In the genomic region with DNA sequence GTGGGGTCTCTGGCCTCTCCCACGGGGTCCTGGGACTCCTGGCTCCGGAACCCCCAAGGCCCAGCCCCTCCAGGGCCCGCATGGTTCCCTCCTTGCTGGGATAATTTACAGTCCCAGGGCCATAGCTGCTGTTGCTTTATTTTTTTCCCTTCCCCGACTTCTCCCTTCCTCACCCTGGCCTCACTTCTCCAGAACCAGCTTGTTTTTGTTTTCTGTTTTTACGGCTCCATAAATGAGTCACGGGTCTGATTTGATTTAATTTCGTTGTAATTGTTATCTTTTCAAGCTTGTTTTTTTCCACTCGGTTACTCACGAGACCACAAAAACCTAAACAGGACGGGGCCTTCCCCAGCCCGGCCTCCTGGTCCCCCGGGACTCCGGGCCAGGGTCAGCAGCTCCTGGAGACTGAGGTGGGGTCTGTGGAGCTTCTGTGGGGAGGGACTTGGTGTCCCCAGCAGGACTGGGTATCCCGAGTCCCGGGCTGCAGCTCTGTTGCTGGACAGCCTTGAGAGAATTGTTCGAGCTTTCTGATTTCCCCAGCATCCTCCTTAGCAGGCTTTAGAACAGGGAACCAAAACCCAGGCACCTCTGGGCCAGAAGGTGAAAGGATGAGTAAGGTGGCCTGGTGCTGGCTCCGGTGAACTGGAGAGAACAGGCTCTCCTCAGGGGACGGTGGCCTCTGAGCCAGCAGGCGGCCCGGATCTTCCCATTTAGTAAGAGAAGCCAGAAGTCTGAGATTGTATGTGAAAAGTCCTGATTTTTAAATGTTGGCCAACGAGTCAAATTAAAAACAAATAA, we compare ENCODE assay signal across 8 cellular contexts.
DNase-seq lines count a peak whose midpoint lies in the region; ATAC-seq and TF ChIP-seq lines count a peak whose summit lies in the region.

No MANE protein-coding gene starts in this region.

- POLR2A ChIA-PET in CD4-positive, alpha-beta memory T cell (lab: Charles Lee; ENCODE audit: partially characterized antibody), result no interaction called here
- POLR2A ChIA-PET in HCT116 (lab: Charles Lee), result interaction anchor here (0.9 to 2.6 kb wide), 7 partner anchors 11 to 95 kb away, joined by 3 to 11 read pairs (median 4); a partner anchor contains a TSS

- no peaks in the 10 kb centered on the region for H3K79me2 ChIP-seq in HCT116 (ENCODE audit: insufficient read depth, low read length)

- no peak overlapping the region for H3K27ac ChIP-seq in CD4-positive, alpha-beta memory T cell (ENCODE audit: low read depth, low read length)
- H3K27ac ChIP-seq in HCT116 (ENCODE audit: low read depth, low read length), result peak overlapping the region; percentile 91
- H3K27ac ChIP-seq in left lung, result peak overlapping the region; percentile 79 to 89
- peak overlapping the region in 1 of 2 donors; percentile 13 for H3K27ac ChIP-seq in aorta (ENCODE audit: low read depth in 1 of 2, low read length in 2 of 2)

- H2AFZ ChIP-seq in HCT116 (ENCODE audit: low read depth, low read length, poor library complexity, severe bottlenecking), result peak overlapping the region; percentile 67

- no peaks in the 10 kb centered on the region for H3K9me3 ChIP-seq in CD4-positive, alpha-beta memory T cell (ENCODE audit: control insufficient read depth in 1 of 2, low read length in 2 of 2)
- H3K9me3 ChIP-seq in HCT116 (ENCODE audit: control insufficient read depth in 1 of 2, insufficient read depth in 1 of 2, low read depth in 1 of 2, low read length in 2 of 2) (no peaks in the 10 kb centered on the region), left lung (no peaks in the 10 kb centered on the region), aorta (ENCODE audit: control insufficient read depth, low read length) (no peaks in the 10 kb centered on the region)

- 74 to 78% methylated on average over 21 of the region's 21 CpGs for WGBS in aorta, 2 donors

- H3K4me1 Mint-ChIP-seq in CD4-positive, alpha-beta memory T cell, result peaks cover 8 to 21% (median 13%) of the 10 kb centered on the region in 4 donors
- H3K4me1 Mint-ChIP-seq in activated T-helper 2 cell treated with anti-CD3 and anti-CD28 coated beads, Interferon-gamma antibody, Interleukin-2, Interleukin-4, amounts not matched to agents 10 μg/mL and 5 μg/mL and 100 μg/mL, durations not matched to agents 14 hours and 24 hours and 36 hours (ENCODE audit: low read depth), result peaks cover 31% of the 10 kb centered on the region

- BruUV-seq in HCT116 (replicated peaks; lab: Mats Ljungman, UMichigan), result no TSS peak

- CTCF ChIA-PET in CD4-positive, alpha-beta memory T cell (lab: Charles Lee; ENCODE audit: partially characterized antibody), result no interaction called here
- CTCF ChIA-PET in HCT116 (lab: Charles Lee), result no interaction called here

- peaks cover 4 to 7% of the 10 kb centered on the region in 2 donors for H3K27me3 Mint-ChIP-seq in CD4-positive, alpha-beta memory T cell
- no peaks in the 10 kb centered on the region for H3K27me3 Mint-ChIP-seq in activated T-helper 2 cell treated with anti-CD3 and anti-CD28 coated beads, Interferon-gamma antibody, Interleukin-2, Interleukin-4, amounts not matched to agents 10 μg/mL and 5 μg/mL and 100 μg/mL, durations not matched to agents 14 hours and 24 hours and 36 hours (ENCODE audit: low read depth)

- TF ChIP-seq POLR2A in HCT116 (IDR thresholded peaks at IDR 0.05; ENCODE audit: borderline replicate concordance, extremely low read depth, insufficient read depth, insufficient read length), result no peak

- no peaks in the 10 kb centered on the region for H4K20me1 ChIP-seq in HCT116 (ENCODE audit: insufficient read depth)

- H3K36me3 ChIP-seq in CD4-positive, alpha-beta memory T cell (ENCODE audit: insufficient read depth, low read length), result no peaks in the 10 kb centered on the region
- H3K36me3 ChIP-seq in HCT116 (ENCODE audit: control insufficient read depth in 1 of 2, insufficient read depth in 2 of 2, low read length in 2 of 2) (no peaks in the 10 kb centered on the region), left lung (no peaks in the 10 kb centered on the region), aorta (ENCODE audit: control insufficient read depth in 1 of 2, insufficient read depth in 2 of 2, low read length in 1 of 2) (no peaks in the 10 kb centered on the region)

- peak overlapping the region in 2 of 8 donors; percentile 12 to 41 for H3K4me3 Mint-ChIP-seq in CD4-positive, alpha-beta memory T cell
- no peak overlapping the region for H3K4me3 Mint-ChIP-seq in activated T-helper 2 cell treated with anti-CD3 and anti-CD28 coated beads, Interferon-gamma antibody, Interleukin-2, Interleukin-4, amounts not matched to agents 10 μg/mL and 5 μg/mL and 100 μg/mL, durations not matched to agents 14 hours and 24 hours and 36 hours (ENCODE audit: low read depth)

- ATAC-seq in HCT116 (no peak), left lung (no peak), aorta (ENCODE audit: low FRiP score) (peak; percentile 26)

- H3K4me3 ChIP-seq in CD4-positive, alpha-beta memory T cell (ENCODE audit: low read length in 2 of 2), result no peak overlapping the region
- peak overlapping the region in 1 of 2 experiments; percentile 34; a peak in 1 of 4 replicates for H3K4me3 ChIP-seq in HCT116 (replicated peaks in 1 of 2; ENCODE audit: low read depth in 1 of 2, low read length in 2 of 2)
- H3K4me3 ChIP-seq in left lung, result no peak overlapping the region
- no peak overlapping the region for H3K4me3 ChIP-seq in aorta (ENCODE audit: low read length in 2 of 2)

- H3K4me1 ChIP-seq in CD4-positive, alpha-beta memory T cell (ENCODE audit: insufficient read depth, low read length), result peaks cover 6% of the 10 kb centered on the region
- peaks cover 49 to 68% of the 10 kb centered on the region in 2 experiments for H3K4me1 ChIP-seq in HCT116 (ENCODE audit: control insufficient read depth in 1 of 2, insufficient read depth in 2 of 2, low read length in 2 of 2)
- H3K4me1 ChIP-seq in left lung, result peaks cover 13 to 64% of the 10 kb centered on the region in 2 donors
- no peaks in the 10 kb centered on the region for H3K4me1 ChIP-seq in aorta (ENCODE audit: control insufficient read depth in 1 of 2, insufficient read depth in 2 of 2, low read length in 2 of 2)

- intact Hi-C loops in CD4-positive, alpha-beta memory T cell (cut with micrococcal nuclease), result no loop called here
- intact Hi-C loops in HCT116 (cut with micrococcal nuclease) (no loop called here), left lung (cut with DNase I) (no loop called here), aorta (cut with DNase I) (no loop called here)
- intact Hi-C loops in activated T-helper 2 cell treated with anti-CD3 and anti-CD28 coated beads, Interferon-gamma antibody, Interleukin-2, Interleukin-4, amounts not matched to agents 10 μg/mL and 5 μg/mL and 100 μg/mL, durations not matched to agents 14 hours and 24 hours and 36 hours (cut with micrococcal nuclease), result loop anchor here (2.0 to 5.0 kb wide), 2 partner anchors 53 to 93 kb away; a partner anchor contains a TSS

- H3K4me2 ChIP-seq in HCT116 (ENCODE audit: low read length), result peak overlapping the region; percentile 76

- no peaks in the 10 kb centered on the region for H3K36me3 Mint-ChIP-seq in CD4-positive, alpha-beta memory T cell
- no peaks in the 10 kb centered on the region for H3K36me3 Mint-ChIP-seq in activated T-helper 2 cell treated with anti-CD3 and anti-CD28 coated beads, Interferon-gamma antibody, Interleukin-2, Interleukin-4, amounts not matched to agents 10 μg/mL and 5 μg/mL and 100 μg/mL, durations not matched to agents 14 hours and 24 hours and 36 hours (ENCODE audit: low read depth)

- TF ChIP-seq CTCF in HCT116 (IDR thresholded peaks at IDR 0.05 in 2 of 3, conservative IDR thresholded peaks at IDR 0.05 in 1 of 3; ENCODE audit: borderline replicate concordance in 1 of 3, insufficient read depth in 1 of 3, low read depth in 2 of 3, low read length in 2 of 3) (no peak), left lung (IDR thresholded peaks at IDR 0.05) (no peak)

- H3K9ac ChIP-seq in HCT116 (ENCODE audit: low read length), result peak overlapping the region; percentile 58

- H3K27me3 ChIP-seq in CD4-positive, alpha-beta memory T cell (ENCODE audit: insufficient read depth, low read length), result no peaks in the 10 kb centered on the region
- H3K27me3 ChIP-seq in HCT116 (ENCODE audit: insufficient read depth, low read length), result no peaks in the 10 kb centered on the region
- H3K27me3 ChIP-seq in left lung, result no peaks in the 10 kb centered on the region
- no peaks in the 10 kb centered on the region for H3K27me3 ChIP-seq in aorta (ENCODE audit: control insufficient read depth in 1 of 2, insufficient read depth in 2 of 2, low read length in 1 of 2)

- no peak for DNase-seq in CD4-positive, alpha-beta memory T cell
- DNase-seq in HCT116 (ENCODE audit: low read depth, low spot score) (no peak), left lung (peak in 1 of 2 donors; percentile 63), aorta (peak in 1 of 2 donors; percentile 46), NCI-H446 treated with DMSO at 0.1 percent for 48 hours (lab: John Stamatoyannopoulos, UW) (no peak), D341Med (ENCODE audit: low spot score) (no peak), C1 segment of cervical spinal cord (lab: John Stamatoyannopoulos, UW) (no peak)
- no peak for DNase-seq in activated T-helper 2 cell treated with anti-CD3 and anti-CD28 coated beads, Interferon-gamma antibody, Interleukin-2, Interleukin-4, amounts not matched to agents 10 μg/mL and 5 μg/mL and 100 μg/mL, durations not matched to agents 14 hours and 24 hours and 36 hours (ENCODE audit: low spot score)

- H3K9me2 ChIP-seq in HCT116 (ENCODE audit: insufficient read depth), result no peaks in the 10 kb centered on the region

- RAD21 ChIA-PET in HCT116 (lab: Charles Lee; ENCODE audit: low non-redundant PET in 1 of 2, low total read pairs in 2 of 2, uncharacterized antibody in 2 of 2, unreplicated experiment in 2 of 2), result interaction anchor here in 1 of 2 experiments (0.6 kb wide), 1 partner anchor 94 kb away, joined by 3 read pairs; no protein-coding TSS in a partner anchor

- TF ChIP-seq RAD21 in HCT116 (IDR thresholded peaks at IDR 0.05; ENCODE audit: low read depth), result no peak

- H3K9me3 Mint-ChIP-seq in CD4-positive, alpha-beta memory T cell, result no peaks in the 10 kb centered on the region
- no peaks in the 10 kb centered on the region for H3K9me3 Mint-ChIP-seq in activated T-helper 2 cell treated with anti-CD3 and anti-CD28 coated beads, Interferon-gamma antibody, Interleukin-2, Interleukin-4, amounts not matched to agents 10 μg/mL and 5 μg/mL and 100 μg/mL, durations not matched to agents 14 hours and 24 hours and 36 hours

- H3K27ac Mint-ChIP-seq in CD4-positive, alpha-beta memory T cell, result peak overlapping the region in 4 of 7 donors; percentile 44 to 84 (median 72)
- peak overlapping the region; percentile 73 for H3K27ac Mint-ChIP-seq in activated T-helper 2 cell treated with anti-CD3 and anti-CD28 coated beads, Interferon-gamma antibody, Interleukin-2, Interleukin-4, amounts not matched to agents 10 μg/mL and 5 μg/mL and 100 μg/mL, durations not matched to agents 14 hours and 24 hours and 36 hours
